8 cellular contexts compared by ENCODE assay signal in the genomic region with DNA sequence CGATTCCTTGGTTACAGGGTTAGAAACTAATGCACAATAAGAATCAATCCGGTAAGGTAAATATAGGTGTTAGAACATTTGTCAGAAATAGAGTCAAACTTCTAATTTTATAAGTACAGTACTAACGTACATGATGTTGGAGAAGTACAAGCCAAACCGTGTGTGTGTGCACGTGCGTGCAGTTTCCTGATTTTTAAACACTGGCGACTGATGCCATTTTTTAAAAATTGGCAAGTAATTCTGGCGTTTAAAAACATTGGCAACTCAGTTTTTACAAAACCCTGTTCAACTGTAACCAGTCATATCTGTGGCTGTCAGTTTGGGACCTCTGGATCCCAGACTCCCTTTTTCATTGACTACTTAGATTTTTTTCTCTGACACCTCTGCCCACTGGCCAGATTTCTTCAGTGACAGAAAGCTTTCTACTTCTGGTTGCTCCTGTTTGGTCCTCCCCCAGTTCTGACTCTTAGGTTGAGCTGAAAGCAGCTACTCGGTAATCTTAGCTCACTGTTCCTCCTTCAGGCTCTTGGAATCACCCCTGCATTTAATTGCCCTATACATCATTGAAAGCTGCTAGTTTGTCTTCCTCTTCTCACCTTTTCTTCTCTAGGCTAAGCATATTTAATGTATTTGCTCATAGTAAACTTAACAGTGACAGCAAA. TPM values are rescaled to one million over a fixed set of nuclear protein-coding genes. Genes with fewer than 3 reads are reported as not detected.
DNase-seq lines count a peak whose midpoint lies in the region; ATAC-seq and TF ChIP-seq lines count a peak whose summit lies in the region.

No MANE protein-coding gene starts in this region.

- peak overlapping the region; percentile 95 for H3K27ac Mint-ChIP-seq in T-helper 2 cell treated with Interferon-gamma antibody and Interleukin-4, amounts not matched to agents 5 μg/mL and 100 μg/mL, for 36 hours
- H3K27ac Mint-ChIP-seq in WTC11, result peak overlapping the region; percentile 97
- H3K27ac Mint-ChIP-seq in stimulated activated naive CD8-positive, alpha-beta T cell treated with anti-CD3 and anti-CD28 coated beads, Interleukin-15, amount 100 ng/mL, for 72 hours, result peak overlapping the region; percentile 97 to 99

- H3K9me3 Mint-ChIP-seq in T-helper 2 cell treated with Interferon-gamma antibody and Interleukin-4, amounts not matched to agents 5 μg/mL and 100 μg/mL, for 36 hours, result peaks cover 13% of the 10 kb centered on the region
- peaks cover 18% of the 10 kb centered on the region for H3K9me3 Mint-ChIP-seq in WTC11
- no peaks in the 10 kb centered on the region for H3K9me3 Mint-ChIP-seq in stimulated activated naive CD8-positive, alpha-beta T cell treated with anti-CD3 and anti-CD28 coated beads, Interleukin-15, amount 100 ng/mL, for 72 hours

- peaks cover 36% of the 10 kb centered on the region for H3K36me3 Mint-ChIP-seq in T-helper 2 cell treated with Interferon-gamma antibody and Interleukin-4, amounts not matched to agents 5 μg/mL and 100 μg/mL, for 36 hours (ENCODE audit: low read depth)
- H3K36me3 Mint-ChIP-seq in WTC11, result peaks cover 20% of the 10 kb centered on the region

- no peaks in the 10 kb centered on the region for H3K36me3 ChIP-seq in iPS DF 6.9 (ENCODE audit: control insufficient read depth, insufficient read depth, low read length)

- no peaks in the 10 kb centered on the region for H3K4me1 ChIP-seq in iPS DF 6.9 (ENCODE audit: control insufficient read depth, insufficient read depth, low read length)

- no peaks in the 10 kb centered on the region for H3K27me3 ChIP-seq in iPS DF 6.9 (ENCODE audit: control insufficient read depth, insufficient read depth, low read length)

- no peak for TF ChIP-seq CTCF in WTC11 (IDR thresholded peaks at IDR 0.05)

- H3K27ac ChIP-seq in iPS DF 6.9 (ENCODE audit: low read length), result no peak overlapping the region

- peak overlapping the region; percentile 92 for H3K4me3 Mint-ChIP-seq in T-helper 2 cell treated with Interferon-gamma antibody and Interleukin-4, amounts not matched to agents 5 μg/mL and 100 μg/mL, for 36 hours
- H3K4me3 Mint-ChIP-seq in WTC11, result peak overlapping the region; percentile 98
- H3K4me3 Mint-ChIP-seq in stimulated activated naive CD8-positive, alpha-beta T cell treated with anti-CD3 and anti-CD28 coated beads, Interleukin-15, amount 100 ng/mL, for 72 hours, result peak overlapping the region; percentile 89 to 95

- peaks cover 48% of the 10 kb centered on the region for H3K4me1 Mint-ChIP-seq in T-helper 2 cell treated with Interferon-gamma antibody and Interleukin-4, amounts not matched to agents 5 μg/mL and 100 μg/mL, for 36 hours (ENCODE audit: low read depth)
- H3K4me1 Mint-ChIP-seq in WTC11, result peaks cover 13% of the 10 kb centered on the region
- H3K4me1 Mint-ChIP-seq in stimulated activated naive CD8-positive, alpha-beta T cell treated with anti-CD3 and anti-CD28 coated beads, Interleukin-15, amount 100 ng/mL, for 72 hours, result peaks cover 42% of the 10 kb centered on the region

- no peak for ATAC-seq in WTC11
- ATAC-seq in stimulated activated naive CD8-positive, alpha-beta T cell treated with anti-CD3 and anti-CD28 coated beads, Interleukin-15, amount 100 ng/mL, for 72 hours, result no peak

- no peak for DNase-seq in T-helper 2 cell treated with Interferon-gamma antibody and Interleukin-4, amounts not matched to agents 5 μg/mL and 100 μg/mL, for 36 hours (ENCODE audit: low spot score)
- DNase-seq in T-helper 2 cell (no peak), WTC11 (ENCODE audit: low spot score) (no peak), iPS DF 6.9 (ENCODE audit: low read depth, low spot score) (no peak), UCSD-AML1 (lab: John Stamatoyannopoulos, UW; ENCODE audit: unreplicated experiment) (no peak), NCI-H2196 (lab: John Stamatoyannopoulos, UW; ENCODE audit: unreplicated experiment) (no peak), GM03348 (ENCODE audit: low spot score) (no peak)
- no peak for DNase-seq in stimulated activated naive CD8-positive, alpha-beta T cell treated with anti-CD3 and anti-CD28 coated beads, Interleukin-15, amount 100 ng/mL, for 72 hours

- peak overlapping the region; percentile 83; the same call in 1 of the 2 replicates for H3K4me3 ChIP-seq in iPS DF 6.9 (ENCODE audit: low read length)

- POLR2A ChIA-PET in WTC11 (lab: Charles Lee), result interaction anchor here (0.7 to 1.0 kb wide), 2 partner anchors 11 to 346 kb away, joined by 3 read pairs; no protein-coding TSS in a partner anchor

- no peaks in the 10 kb centered on the region for H3K9me3 ChIP-seq in iPS DF 6.9 (ENCODE audit: control insufficient read depth, insufficient read depth, low read length)

- H3K27me3 Mint-ChIP-seq in T-helper 2 cell treated with Interferon-gamma antibody and Interleukin-4, amounts not matched to agents 5 μg/mL and 100 μg/mL, for 36 hours (ENCODE audit: low read depth), result no peaks in the 10 kb centered on the region
- no peaks in the 10 kb centered on the region; the same call in 1 of the 2 replicates for H3K27me3 Mint-ChIP-seq in WTC11 (ENCODE audit: low read depth)
- no peaks in the 10 kb centered on the region for H3K27me3 Mint-ChIP-seq in stimulated activated naive CD8-positive, alpha-beta T cell treated with anti-CD3 and anti-CD28 coated beads, Interleukin-15, amount 100 ng/mL, for 72 hours

- CTCF ChIA-PET in WTC11 (lab: Charles Lee), result interaction anchor here (0.7 to 1.7 kb wide), 5 partner anchors 18 to 213 kb away, joined by 3 to 8 read pairs (median 3); no protein-coding TSS in a partner anchor

- WGBS in iPS DF 6.9 (ENCODE audit: insufficient coverage, insufficient read length), result no CpG with 5 or more reads among the region's 9 CpGs

TF ChIP-seq in WTC11, 78 proteins besides CTCF, POLR2A, EP300 and RAD21:
- TF ChIP-seq JAZF1 (CRISPR knock-in tag; IDR thresholded peaks at IDR 0.05) (no peak), CREM (CRISPR knock-in tag; IDR thresholded peaks at IDR 0.05) (no peak), FOXK1 (CRISPR knock-in tag; IDR thresholded peaks at IDR 0.05) (no peak), GTF2I (CRISPR knock-in tag; conservative IDR thresholded peaks at IDR 0.05) (no peak), NFYB (CRISPR knock-in tag; conservative IDR thresholded peaks at IDR 0.05; ENCODE audit: low read depth) (no peak), IRF2 (CRISPR knock-in tag; IDR thresholded peaks at IDR 0.05; ENCODE audit: borderline replicate concordance, low read depth) (no peak)
- TF ChIP-seq, protein P1, sequence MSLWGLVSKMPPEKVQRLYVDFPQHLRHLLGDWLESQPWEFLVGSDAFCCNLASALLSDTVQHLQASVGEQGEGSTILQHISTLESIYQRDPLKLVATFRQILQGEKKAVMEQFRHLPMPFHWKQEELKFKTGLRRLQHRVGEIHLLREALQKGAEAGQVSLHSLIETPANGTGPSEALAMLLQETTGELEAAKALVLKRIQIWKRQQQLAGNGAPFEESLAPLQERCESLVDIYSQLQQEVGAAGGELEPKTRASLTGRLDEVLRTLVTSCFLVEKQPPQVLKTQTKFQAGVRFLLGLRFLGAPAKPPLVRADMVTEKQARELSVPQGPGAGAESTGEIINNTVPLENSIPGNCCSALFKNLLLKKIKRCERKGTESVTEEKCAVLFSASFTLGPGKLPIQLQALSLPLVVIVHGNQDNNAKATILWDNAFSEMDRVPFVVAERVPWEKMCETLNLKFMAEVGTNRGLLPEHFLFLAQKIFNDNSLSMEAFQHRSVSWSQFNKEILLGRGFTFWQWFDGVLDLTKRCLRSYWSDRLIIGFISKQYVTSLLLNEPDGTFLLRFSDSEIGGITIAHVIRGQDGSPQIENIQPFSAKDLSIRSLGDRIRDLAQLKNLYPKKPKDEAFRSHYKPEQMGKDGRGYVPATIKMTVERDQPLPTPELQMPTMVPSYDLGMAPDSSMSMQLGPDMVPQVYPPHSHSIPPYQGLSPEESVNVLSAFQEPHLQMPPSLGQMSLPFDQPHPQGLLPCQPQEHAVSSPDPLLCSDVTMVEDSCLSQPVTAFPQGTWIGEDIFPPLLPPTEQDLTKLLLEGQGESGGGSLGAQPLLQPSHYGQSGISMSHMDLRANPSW (CRISPR knock-in tag; conservative IDR thresholded peaks at IDR 0.05; ENCODE audit: low read depth), result no peak
- TF ChIP-seq, protein P2, sequence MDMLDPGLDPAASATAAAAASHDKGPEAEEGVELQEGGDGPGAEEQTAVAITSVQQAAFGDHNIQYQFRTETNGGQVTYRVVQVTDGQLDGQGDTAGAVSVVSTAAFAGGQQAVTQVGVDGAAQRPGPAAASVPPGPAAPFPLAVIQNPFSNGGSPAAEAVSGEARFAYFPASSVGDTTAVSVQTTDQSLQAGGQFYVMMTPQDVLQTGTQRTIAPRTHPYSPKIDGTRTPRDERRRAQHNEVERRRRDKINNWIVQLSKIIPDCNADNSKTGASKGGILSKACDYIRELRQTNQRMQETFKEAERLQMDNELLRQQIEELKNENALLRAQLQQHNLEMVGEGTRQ (CRISPR knock-in tag; IDR thresholded peaks at IDR 0.05), result no peak
- TF ChIP-seq, protein P3, sequence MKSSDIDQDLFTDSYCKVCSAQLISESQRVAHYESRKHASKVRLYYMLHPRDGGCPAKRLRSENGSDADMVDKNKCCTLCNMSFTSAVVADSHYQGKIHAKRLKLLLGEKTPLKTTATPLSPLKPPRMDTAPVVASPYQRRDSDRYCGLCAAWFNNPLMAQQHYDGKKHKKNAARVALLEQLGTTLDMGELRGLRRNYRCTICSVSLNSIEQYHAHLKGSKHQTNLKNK (CRISPR knock-in tag; IDR thresholded peaks at IDR 0.05), result no peak
- TF ChIP-seq, protein P4, sequence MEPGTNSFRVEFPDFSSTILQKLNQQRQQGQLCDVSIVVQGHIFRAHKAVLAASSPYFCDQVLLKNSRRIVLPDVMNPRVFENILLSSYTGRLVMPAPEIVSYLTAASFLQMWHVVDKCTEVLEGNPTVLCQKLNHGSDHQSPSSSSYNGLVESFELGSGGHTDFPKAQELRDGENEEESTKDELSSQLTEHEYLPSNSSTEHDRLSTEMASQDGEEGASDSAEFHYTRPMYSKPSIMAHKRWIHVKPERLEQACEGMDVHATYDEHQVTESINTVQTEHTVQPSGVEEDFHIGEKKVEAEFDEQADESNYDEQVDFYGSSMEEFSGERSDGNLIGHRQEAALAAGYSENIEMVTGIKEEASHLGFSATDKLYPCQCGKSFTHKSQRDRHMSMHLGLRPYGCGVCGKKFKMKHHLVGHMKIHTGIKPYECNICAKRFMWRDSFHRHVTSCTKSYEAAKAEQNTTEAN (CRISPR knock-in tag; IDR thresholded peaks at IDR 0.05), result no peak
- TF ChIP-seq, protein P5, sequence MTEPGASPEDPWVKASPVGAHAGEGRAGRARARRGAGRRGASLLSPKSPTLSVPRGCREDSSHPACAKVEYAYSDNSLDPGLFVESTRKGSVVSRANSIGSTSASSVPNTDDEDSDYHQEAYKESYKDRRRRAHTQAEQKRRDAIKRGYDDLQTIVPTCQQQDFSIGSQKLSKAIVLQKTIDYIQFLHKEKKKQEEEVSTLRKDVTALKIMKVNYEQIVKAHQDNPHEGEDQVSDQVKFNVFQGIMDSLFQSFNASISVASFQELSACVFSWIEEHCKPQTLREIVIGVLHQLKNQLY (CRISPR knock-in tag; IDR thresholded peaks at IDR 0.05), result no peak
TF ChIP-seq in WTC11: peak in this region for 0.

RNA-seq across cellular contexts. Expression of a gene that starts 0.8 kb away (rescaled TPM):
- total RNA-seq in WTC11 (2021), result 17.4 to 21.2 TPM (median 17.5 TPM) in 3 replicates
